Comparison of ENCODE assay signal across 1 cellular context in the genomic region with DNA sequence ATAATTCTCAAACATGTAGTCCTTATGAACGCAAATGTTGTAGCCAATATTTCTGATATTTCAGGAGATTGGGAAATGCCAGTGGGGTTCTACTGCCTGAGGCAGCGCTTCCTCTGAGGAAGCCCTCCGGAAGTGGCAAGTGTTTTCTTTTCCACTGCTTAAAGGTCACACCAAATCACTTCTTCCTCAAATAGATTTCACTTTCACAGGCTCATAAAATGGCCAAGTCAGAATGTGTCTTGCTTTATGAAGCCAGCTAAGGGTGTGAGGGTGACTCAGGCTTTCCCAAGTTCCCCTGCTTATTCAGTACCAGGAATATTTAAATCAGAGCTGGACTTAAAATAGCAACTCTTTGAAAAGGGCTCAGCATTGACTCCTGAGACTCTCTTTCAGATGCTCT.
TF ChIP-seq lines count a peak whose summit lies in the region.

No MANE protein-coding gene starts in this region.

TF ChIP-seq in HCT116, 20 proteins besides CTCF, POLR2A, EP300 and RAD21 (continued from another document):
- no peak for TF ChIP-seq SP1 (IDR thresholded peaks at IDR 0.05; ENCODE audit: low read depth)
